8 cellular contexts compared by ENCODE assay signal in the genomic region with DNA sequence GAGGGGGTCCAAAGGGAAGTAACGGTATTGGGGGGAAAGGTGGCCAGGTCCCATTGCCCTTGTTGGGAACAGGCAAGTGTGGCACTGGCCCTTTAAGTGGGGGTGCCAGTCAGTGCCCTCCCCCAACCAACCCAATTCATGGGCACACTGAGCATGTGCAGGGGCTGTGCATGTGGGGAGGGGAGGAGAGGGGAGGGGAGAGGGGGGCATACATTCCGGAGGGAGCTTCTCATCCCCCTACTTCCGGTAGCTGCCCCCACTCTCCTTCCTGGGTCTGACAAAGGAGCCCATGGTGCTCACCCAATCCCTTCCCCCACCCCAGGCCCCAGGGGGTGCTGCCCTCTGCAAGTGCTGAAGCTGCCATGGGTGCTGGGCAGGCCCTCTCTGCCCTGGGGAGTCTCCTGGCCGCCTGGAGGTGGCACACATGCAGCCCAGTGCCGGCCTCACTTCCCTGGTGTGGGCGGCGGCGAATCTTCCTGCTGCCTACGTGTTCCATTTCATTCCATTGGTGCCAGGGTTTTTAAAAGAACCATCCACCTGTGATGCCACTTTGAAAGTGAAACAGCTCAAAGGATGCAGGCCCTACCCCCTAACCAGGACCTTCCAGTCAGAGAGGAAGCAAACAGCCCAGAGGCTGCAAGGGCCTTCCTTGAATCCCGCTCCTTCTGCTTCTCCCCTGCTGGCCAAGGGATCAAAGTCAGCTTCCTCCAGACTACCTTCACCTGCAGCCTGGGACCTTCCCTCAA. TPM values are rescaled to one million over a fixed set of nuclear protein-coding genes. Genes with fewer than 3 reads are reported as not detected.
DNase-seq lines count a peak whose midpoint lies in the region; ATAC-seq and TF ChIP-seq lines count a peak whose summit lies in the region.

No MANE protein-coding gene starts in this region.

- H3K9ac ChIP-seq in KMS-11: peak overlapping the region; percentile 69
- H3K9ac ChIP-seq in colonic mucosa (ENCODE audit: low read depth in 2 of 2, low read length in 2 of 2): peak overlapping the region; percentile 63 to 84

- H3K9me3 ChIP-seq in colonic mucosa: no peaks in the 10 kb centered on the region

- 11 to 13% methylated on average over 10 of the region's 10 CpGs for WGBS in lower leg skin, 2 donors

- H3K4me1 ChIP-seq in KMS-11 (ENCODE audit: low read depth, poor library complexity, severe bottlenecking) (peaks cover 26% of the 10 kb centered on the region), colonic mucosa (peaks cover 14% of the 10 kb centered on the region)

- H3K79me2 ChIP-seq in KMS-11 (ENCODE audit: insufficient read depth, low read depth): no peaks in the 10 kb centered on the region

- TF ChIP-seq CTCF in KMS-11 (conservative IDR thresholded peaks at IDR 0.05; ENCODE audit: low read depth, low read length) (no peak), colonic mucosa (IDR thresholded peaks at IDR 0.05) (no peak), lower leg skin (IDR thresholded peaks at IDR 0.05) (no peak)

- intact Hi-C loops in colonic mucosa (cut with DNase I) (no loop called here), lower leg skin (cut with DNase I; ENCODE audit: low total_unique reads) (no loop called here)

- ATAC-seq in activated CD4-positive, CD25-positive, alpha-beta regulatory T cell treated with anti-CD3 and anti-CD28 coated beads, Interleukin-2, amount 50 U/mL, for 24 hours: peak; percentile 79 to 81
- no peak for ATAC-seq in GM21786 (IDR thresholded peaks at IDR 0.05; ENCODE audit: unreplicated experiment)

- H4K20me1 ChIP-seq in KMS-11 (ENCODE audit: insufficient read depth): no peaks in the 10 kb centered on the region

- H3K36me3 ChIP-seq in KMS-11 (ENCODE audit: insufficient read depth) (no peaks in the 10 kb centered on the region), colonic mucosa (no peaks in the 10 kb centered on the region)

- DNase-seq in DMS 273 treated with DMSO at 0.1 percent for 48 hours (lab: John Stamatoyannopoulos, UW) (peak; percentile 66), colonic mucosa (peak; percentile 80), lower leg skin (ENCODE audit: low spot score in 2 of 2) (peak; percentile 53 to 93), NCI-H2107 treated with DMSO at 0.1 percent for 48 hours (lab: John Stamatoyannopoulos, UW; ENCODE audit: unreplicated experiment) (no peak)
- DNase-seq in stimulated activated CD4-positive, alpha-beta T cell treated with anti-CD3 and anti-CD28 coated beads, Interleukin-4, amount 100 ng/mL, for 24 hours: peak; percentile 58

- H3K4me3 ChIP-seq in KMS-11 (IDR thresholded peaks at IDR 0.05; ENCODE audit: insufficient read depth, low read depth, low read length) (no peak overlapping the region), colonic mucosa (no peak overlapping the region), lower leg skin (ENCODE audit: low read depth, poor library complexity, severe bottlenecking) (no peak overlapping the region)

- peak overlapping the region; percentile 83 for H3K4me2 ChIP-seq in KMS-11

- no peak for TF ChIP-seq POLR2A in lower leg skin (IDR thresholded peaks at IDR 0.05)

- no peaks in the 10 kb centered on the region for H3K27me3 ChIP-seq in KMS-11 (ENCODE audit: insufficient read depth, low read depth)
- H3K27me3 ChIP-seq in colonic mucosa: no peaks in the 10 kb centered on the region

- H3K27ac ChIP-seq in KMS-11: peak overlapping the region; percentile 59
- H3K27ac ChIP-seq in colonic mucosa: peak overlapping the region; percentile 70

- peak overlapping the region; percentile 66 for H2AFZ ChIP-seq in KMS-11 (ENCODE audit: low read depth)

RNA-seq across cellular contexts. Expression of a gene that starts 11.0 kb away (rescaled TPM):
- total RNA-seq in colonic mucosa: 1 to 10 TPM; 7.2 to 8.1 TPM
- 10 to 100 TPM in 1 of 4 donors, 1 to 10 TPM in 3; 2.4 to 16.7 (median 5.8) TPM for total RNA-seq in lower leg skin

RNA-seq across cellular contexts. Expression of a gene that starts 24.4 kb away (rescaled TPM):
- total RNA-seq in colonic mucosa (10 to 100 TPM; 37.0 to 38.4 TPM), lower leg skin (10 to 100 TPM; 20.9 to 32.7 (median 25.0) TPM)

RNA-seq across cellular contexts. Expression of a gene that starts 37.2 kb away (rescaled TPM):
- total RNA-seq in colonic mucosa (10 to 100 TPM; 13.0 to 16.6 TPM), lower leg skin (10 to 100 TPM in 2 of 4 donors, 1 to 10 TPM in 2; 8.2 to 14.9 (median 10.1) TPM)

RNA-seq across cellular contexts. Expression of a gene that starts 40.4 kb away (rescaled TPM):
- 100 to 1,000 TPM; 300 to 312 TPM for total RNA-seq in colonic mucosa
- total RNA-seq in lower leg skin: 100 to 1,000 TPM in 3 of 4 donors, 10 to 100 TPM in 1; 65.7 to 180 (median 105) TPM

RNA-seq across cellular contexts. Expression of a gene that starts 49.0 kb away (rescaled TPM):
- total RNA-seq in colonic mucosa (1 to 10 TPM; 6.8 to 8.4 TPM), lower leg skin (10 to 100 TPM in 1 of 4 donors, 1 to 10 TPM in 3; 8.3 to 13.6 (median 8.8) TPM)
